ENCODE assay signal across 17 cellular contexts in genomic region chr6:119627908-119628669, GRCh38.
A peak's percentile ranks its signal among the peaks of the same experiment; 100 is the strongest.
DNase-seq lines count a peak whose midpoint lies in the region; ATAC-seq, FAIRE-seq and TF ChIP-seq lines count a peak whose summit lies in the region.
"Had no signal": no experiment of that assay in that cellular context is flagged by ENCODE, and none has a peak within 500 bp of the region (broad histone marks: within the 10 kb centered on the region; RNA-seq: fewer than 3 reads in every experiment).

No MANE protein-coding gene starts in this region.

- peak; percentile 73 for FAIRE-seq in H54 (lab: Jason Lieb, UNC)

- TF ChIP-seq POLR2A in H54 (IDR thresholded peaks at IDR 0.05; ENCODE audit: low read depth, low read length): no peak
- TF ChIP-seq POLR2A in erythroblast (IDR thresholded peaks at IDR 0.05; ENCODE audit: low read length): no peak

- H3K9me3 Mint-ChIP-seq in activated CD8-positive, alpha-beta T cell treated with anti-CD3 and anti-CD28 coated beads for 36 hours: peaks cover 3% of the 10 kb centered on the region
- H3K9me3 Mint-ChIP-seq: CD4-positive, alpha-beta T cell had no signal

- H3K36me3 ChIP-seq in RWPE2 (ENCODE audit: low read depth) (no peaks in the 10 kb centered on the region), osteoblast (ENCODE audit: insufficient read depth, low read length) (no peaks in the 10 kb centered on the region)
- H3K36me3 ChIP-seq: ascending aorta, neutrophil had no signal

- DNase-seq in H54 (ENCODE audit: insufficient read length, low spot score): peak; percentile 2
- DNase-seq in RWPE2 (ENCODE audit: low spot score): no peak
- peak; percentile 69 to 89 for DNase-seq in erythroblast (lab: John Stamatoyannopoulos, UW)
- DNase-seq in osteoblast (ENCODE audit: insufficient read length, low spot score, missing footprints): no peak
- no peak for DNase-seq in activated CD8-positive, alpha-beta T cell treated with anti-CD3 and anti-CD28 coated beads for 36 hours
- DNase-seq in activated CD8-positive, alpha-beta memory T cell treated with anti-CD3 and anti-CD28 coated beads, Interleukin-2, amount 50 U/mL, for 4 hours: no peak
- DNase-seq: activated T-cell treated with anti-CD3 and anti-CD28 coated beads, Interleukin-2, amount 50 U/mL, for 1 hour; CD4-positive, alpha-beta T cell; HFFc6; Karpas-422; left cardiac atrium; stimulated activated CD4-positive, alpha-beta T cell treated with anti-CD3 and anti-CD28 coated beads, Interleukin-15, amount 100 ng/mL, for 24 hours had no signal

- H3K4me3 ChIP-seq in RWPE2 (ENCODE audit: severe bottlenecking) (no peak overlapping the region), osteoblast (ENCODE audit: insufficient read depth, low read length) (no peak overlapping the region)
- H3K4me3 ChIP-seq: ascending aorta had no signal

- H3K36me3 Mint-ChIP-seq in activated CD8-positive, alpha-beta T cell treated with anti-CD3 and anti-CD28 coated beads for 36 hours (ENCODE audit: low read depth): no peaks in the 10 kb centered on the region

- POLR2A ChIA-PET in activated CD8-positive, alpha-beta T cell treated with anti-CD3 and anti-CD28 coated beads for 36 hours (lab: Charles Lee): no interaction called here

- H4K20me1 ChIP-seq in osteoblast (ENCODE audit: insufficient read depth, low read length): no peaks in the 10 kb centered on the region

- no peak overlapping the region for H3K4me3 Mint-ChIP-seq in activated CD8-positive, alpha-beta T cell treated with anti-CD3 and anti-CD28 coated beads for 36 hours
- H3K4me3 Mint-ChIP-seq: CD4-positive, alpha-beta T cell; HFFc6 had no signal

- no peaks in the 10 kb centered on the region for H3K27me3 Mint-ChIP-seq in activated CD8-positive, alpha-beta T cell treated with anti-CD3 and anti-CD28 coated beads for 36 hours

- H3K9me3 ChIP-seq in RWPE2 (ENCODE audit: severe bottlenecking) (no peaks in the 10 kb centered on the region), osteoblast (ENCODE audit: low read depth, low read length) (no peaks in the 10 kb centered on the region)
- H3K9me3 ChIP-seq: neutrophil had no signal

- H3K27ac Mint-ChIP-seq in activated CD8-positive, alpha-beta T cell treated with anti-CD3 and anti-CD28 coated beads for 36 hours: no peak overlapping the region
- H3K27ac Mint-ChIP-seq: CD4-positive, alpha-beta T cell; HFFc6 had no signal

- intact Hi-C loops in activated CD8-positive, alpha-beta T cell treated with anti-CD3 and anti-CD28 coated beads for 36 hours (cut with micrococcal nuclease): no loop called here

- peak; percentile 54 for TF ChIP-seq CTCF in RWPE2 (IDR thresholded peaks at IDR 0.05; ENCODE audit: poor library complexity, severe bottlenecking)
- no peak for TF ChIP-seq CTCF in osteoblast (IDR thresholded peaks at IDR 0.05; ENCODE audit: extremely low read depth, low read depth, low read length)
- TF ChIP-seq CTCF in activated CD8-positive, alpha-beta T cell treated with anti-CD3 and anti-CD28 coated beads for 36 hours (IDR thresholded peaks at IDR 0.05): no peak

- H3K4me1 ChIP-seq in RWPE2 (ENCODE audit: insufficient read depth, poor library complexity, severe bottlenecking) (peaks cover 2% of the 10 kb centered on the region), osteoblast (ENCODE audit: insufficient read depth, low read length) (peaks cover 10% of the 10 kb centered on the region)
- H3K4me1 ChIP-seq: ascending aorta had no signal

- H3K79me2 ChIP-seq in osteoblast (ENCODE audit: insufficient read depth, low read length): no peaks in the 10 kb centered on the region

- H3K4me1 Mint-ChIP-seq in activated CD8-positive, alpha-beta T cell treated with anti-CD3 and anti-CD28 coated beads for 36 hours (ENCODE audit: low read depth): no peaks in the 10 kb centered on the region

- H2AFZ ChIP-seq in osteoblast (ENCODE audit: low read length): no peak overlapping the region

- H3K4me2 ChIP-seq in osteoblast (ENCODE audit: insufficient read depth, low read length): peak overlapping the region; percentile 7

- CTCF ChIA-PET in activated CD8-positive, alpha-beta T cell treated with anti-CD3 and anti-CD28 coated beads for 36 hours (lab: Charles Lee): no interaction called here

- H3K27me3 ChIP-seq in RWPE2 (ENCODE audit: insufficient read depth, poor library complexity, severe bottlenecking) (no peaks in the 10 kb centered on the region), osteoblast (ENCODE audit: insufficient read depth, low read length) (no peaks in the 10 kb centered on the region)
- H3K27me3 ChIP-seq: ascending aorta, neutrophil had no signal

- H3K27ac ChIP-seq in RWPE2 (ENCODE audit: poor library complexity, severe bottlenecking): peak overlapping the region; percentile 14
- H3K27ac ChIP-seq in osteoblast (ENCODE audit: low read depth, low read length): no peak overlapping the region
- H3K27ac ChIP-seq: ascending aorta, neutrophil had no signal

- ATAC-seq in RWPE2 (ENCODE audit: low read depth) (peak; percentile 90), GM21786 (IDR thresholded peaks at IDR 0.05; ENCODE audit: unreplicated experiment) (no peak), GM18502 (IDR thresholded peaks at IDR 0.05; ENCODE audit: poor library complexity, unreplicated experiment) (no peak)
- no peak for ATAC-seq in activated CD8-positive, alpha-beta T cell treated with anti-CD3 and anti-CD28 coated beads for 36 hours
- ATAC-seq: Panc1 had no signal

Comparison
In these comparisons a context has a peak if more than half of its experiments do, and no peak if none do; other contexts are left out.
1. DNase-seq: peak in H54 (single experiment) and erythroblast (2 of 2); none in RWPE2 (single experiment), osteoblast (single experiment), activated CD8-positive, alpha-beta T cell treated with anti-CD3 and anti-CD28 coated beads for 36 hours (single experiment) and activated CD8-positive, alpha-beta memory T cell treated with anti-CD3 and anti-CD28 coated beads, Interleukin-2, amount 50 U/mL, for 4 hours (single experiment).